In genomic region chr13:113288880-113289279, GRCh38 we compare ENCODE assay signal across 20 cellular contexts.
"Had no signal": no experiment of that assay in that cellular context is flagged by ENCODE, and none has a peak within 500 bp of the region (broad histone marks: within the 10 kb centered on the region; RNA-seq: fewer than 3 reads in every experiment).

No MANE protein-coding gene starts in this region.

- H3K27ac ChIP-seq: ovary, stomach, transverse colon had no signal

- DNase-seq: activated B cell treated with CpG ODN at 0.5 μM for 24 hours; activated CD4-positive, alpha-beta memory T cell treated with anti-CD3 and anti-CD28 coated beads for 36 hours; activated CD4-positive, alpha-beta T cell treated with anti-CD3 and anti-CD28 coated beads for 48 hours; activated effector memory CD4-positive, alpha-beta T cell treated with Interleukin-2 at 50 U/mL for 16 hours; activated naive CD4-positive, alpha-beta T cell treated with anti-CD3 and anti-CD28 coated beads, Interleukin-2, amount 10 ng/mL, durations not matched to agents 7 days and 5 days; activated T-cell treated with anti-CD3 and anti-CD28 coated beads, Interleukin-2, amount 50 U/mL, for 72 hours; amygdala; caudate nucleus; dermis blood vessel endothelial cell; effector CD8-positive, alpha-beta T cell; glutamatergic neuron; hippocampal formation; ovary; stimulated activated CD4-positive, alpha-beta T cell treated with anti-CD3 and anti-CD28 coated beads, Interleukin-1b, Interleukin-23, amount 100 ng/mL, for 48 hours; stomach; transverse colon had no signal

- H3K9me3 Mint-ChIP-seq: activated B cell treated with CpG ODN at 0.5 μM for 24 hours; activated CD4-positive, alpha-beta memory T cell treated with anti-CD3 and anti-CD28 coated beads for 36 hours; activated naive CD4-positive, alpha-beta T cell treated with anti-CD3 and anti-CD28 coated beads, Interleukin-2, amount 10 ng/mL, durations not matched to agents 7 days and 5 days; activated T-cell treated with anti-CD3 and anti-CD28 coated beads, Interleukin-2, amount 50 U/mL, for 72 hours; natural killer cell treated with Interleukin-12 subunit alpha and Interleukin-12 subunit beta and Interleukin-15 and Interleukin-18, amount 100 ng/mL, for 72 hours; T-helper 1 cell treated with Interleukin-12 subunit alpha and Interleukin-12 subunit beta and Interleukin-4 antibody, amounts not matched to agents 30 μg/mL and 1 μg/mL, for 36 hours had no signal

- H3K9me3 ChIP-seq: ovary, stomach, transverse colon had no signal

- H3K4me3 Mint-ChIP-seq: activated B cell treated with CpG ODN at 0.5 μM for 24 hours; activated CD4-positive, alpha-beta memory T cell treated with anti-CD3 and anti-CD28 coated beads for 36 hours; activated naive CD4-positive, alpha-beta T cell treated with anti-CD3 and anti-CD28 coated beads, Interleukin-2, amount 10 ng/mL, durations not matched to agents 7 days and 5 days; activated T-cell treated with anti-CD3 and anti-CD28 coated beads, Interleukin-2, amount 50 U/mL, for 72 hours; memory B cell; natural killer cell treated with Interleukin-12 subunit alpha and Interleukin-12 subunit beta and Interleukin-15 and Interleukin-18, amount 100 ng/mL, for 72 hours; T-helper 1 cell treated with Interleukin-12 subunit alpha and Interleukin-12 subunit beta and Interleukin-4 antibody, amounts not matched to agents 30 μg/mL and 1 μg/mL, for 36 hours had no signal

- ATAC-seq: activated T-cell treated with anti-CD3 and anti-CD28 coated beads, Interleukin-2, amount 50 U/mL, for 72 hours; natural killer cell treated with Interleukin-12 subunit alpha and Interleukin-12 subunit beta and Interleukin-15 and Interleukin-18, amount 100 ng/mL, for 72 hours; right cardiac atrium had no signal

- H3K27me3 ChIP-seq: ovary had no signal

- H3K36me3 Mint-ChIP-seq: activated CD4-positive, alpha-beta memory T cell treated with anti-CD3 and anti-CD28 coated beads for 36 hours; activated naive CD4-positive, alpha-beta T cell treated with anti-CD3 and anti-CD28 coated beads, Interleukin-2, amount 10 ng/mL, durations not matched to agents 7 days and 5 days; memory B cell; natural killer cell treated with Interleukin-12 subunit alpha and Interleukin-12 subunit beta and Interleukin-15 and Interleukin-18, amount 100 ng/mL, for 72 hours had no signal

- H3K4me3 ChIP-seq: ovary, stomach, transverse colon had no signal

- H3K27ac Mint-ChIP-seq: activated B cell treated with CpG ODN at 0.5 μM for 24 hours; activated CD4-positive, alpha-beta memory T cell treated with anti-CD3 and anti-CD28 coated beads for 36 hours; activated naive CD4-positive, alpha-beta T cell treated with anti-CD3 and anti-CD28 coated beads, Interleukin-2, amount 10 ng/mL, durations not matched to agents 7 days and 5 days; activated T-cell treated with anti-CD3 and anti-CD28 coated beads, Interleukin-2, amount 50 U/mL, for 72 hours; memory B cell; natural killer cell treated with Interleukin-12 subunit alpha and Interleukin-12 subunit beta and Interleukin-15 and Interleukin-18, amount 100 ng/mL, for 72 hours; T-helper 1 cell treated with Interleukin-12 subunit alpha and Interleukin-12 subunit beta and Interleukin-4 antibody, amounts not matched to agents 30 μg/mL and 1 μg/mL, for 36 hours had no signal

- H3K36me3 ChIP-seq: ovary, stomach, transverse colon had no signal
